11 cellular contexts compared by ENCODE assay signal in genomic region chr2:110852541-110853263, GRCh38.
A peak's percentile ranks its signal among the peaks of the same experiment; 100 is the strongest.
DNase-seq lines count a peak whose midpoint lies in the region; ATAC-seq and TF ChIP-seq lines count a peak whose summit lies in the region.
"Had no signal": no experiment of that assay in that cellular context is flagged by ENCODE, and none has a peak within 500 bp of the region (broad histone marks: within the 10 kb centered on the region; RNA-seq: fewer than 3 reads in every experiment).

No MANE protein-coding gene starts in this region.

- peak overlapping the region in 6 of 8 donors; percentile 49 to 81 (median 70) for H3K4me3 Mint-ChIP-seq in CD4-positive, alpha-beta memory T cell
- H3K4me3 Mint-ChIP-seq in activated T-helper 1 cell treated with anti-CD3 and anti-CD28 coated beads, Interleukin-12 subunit alpha, Interleukin-12 subunit beta, Interleukin-2, Interleukin-4 antibody, amounts not matched to agents 30 ng/mL and 10 ng/mL and 1 ng/mL, durations not matched to agents 14 hours and 24 hours and 36 hours: peak overlapping the region; percentile 35
- peak overlapping the region; percentile 19 to 63 (median 49) for H3K4me3 Mint-ChIP-seq in naive thymus-derived CD4-positive, alpha-beta T cell

- H3K4me1 Mint-ChIP-seq in CD4-positive, alpha-beta memory T cell: peaks cover 29 to 52% (median 39%) of the 10 kb centered on the region in 4 donors
- H3K4me1 Mint-ChIP-seq in activated T-helper 1 cell treated with anti-CD3 and anti-CD28 coated beads, Interleukin-12 subunit alpha, Interleukin-12 subunit beta, Interleukin-2, Interleukin-4 antibody, amounts not matched to agents 30 ng/mL and 10 ng/mL and 1 ng/mL, durations not matched to agents 14 hours and 24 hours and 36 hours (ENCODE audit: low read depth): peaks cover 87% of the 10 kb centered on the region
- peaks cover 34 to 70% (median 44%) of the 10 kb centered on the region in 7 donors for H3K4me1 Mint-ChIP-seq in naive thymus-derived CD4-positive, alpha-beta T cell

- no peaks in the 10 kb centered on the region for H3K36me3 Mint-ChIP-seq in CD4-positive, alpha-beta memory T cell
- peaks cover 5% of the 10 kb centered on the region for H3K36me3 Mint-ChIP-seq in activated T-helper 1 cell treated with anti-CD3 and anti-CD28 coated beads, Interleukin-12 subunit alpha, Interleukin-12 subunit beta, Interleukin-2, Interleukin-4 antibody, amounts not matched to agents 30 ng/mL and 10 ng/mL and 1 ng/mL, durations not matched to agents 14 hours and 24 hours and 36 hours (ENCODE audit: low read depth)
- H3K36me3 Mint-ChIP-seq in naive thymus-derived CD4-positive, alpha-beta T cell: no peaks in the 10 kb centered on the region

- POLR2A ChIA-PET in CD4-positive, alpha-beta memory T cell (lab: Charles Lee; ENCODE audit: partially characterized antibody): no interaction called here
- POLR2A ChIA-PET in naive thymus-derived CD4-positive, alpha-beta T cell (lab: Charles Lee): interaction anchor here (0.7 to 1.5 kb wide), 2 partner anchors 41 to 268 kb away, joined by 3 read pairs; partner anchors contain the start of gene BCL2L11

- peak; percentile 88 for ATAC-seq in naive thymus-derived CD4-positive, alpha-beta T cell
- no peak for ATAC-seq in GM21737 (IDR thresholded peaks at IDR 0.05; ENCODE audit: unreplicated experiment)

- intact Hi-C loops in CD4-positive, alpha-beta memory T cell (cut with micrococcal nuclease): loop anchor here (1.0 kb wide), 1 partner anchor 41 kb away; no protein-coding TSS in a partner anchor
- intact Hi-C loops in activated T-helper 1 cell treated with anti-CD3 and anti-CD28 coated beads, Interleukin-12 subunit alpha, Interleukin-12 subunit beta, Interleukin-2, Interleukin-4 antibody, amounts not matched to agents 30 ng/mL and 10 ng/mL and 1 ng/mL, durations not matched to agents 14 hours and 24 hours and 36 hours (cut with micrococcal nuclease): loop anchor here (1.0 kb wide), 1 partner anchor 41 kb away; no protein-coding TSS in a partner anchor
- intact Hi-C loops in naive thymus-derived CD4-positive, alpha-beta T cell (cut with micrococcal nuclease): loop anchor here (1.0 to 2.0 kb wide), 3 partner anchors 14 to 264 kb away; no protein-coding TSS in a partner anchor
- intact Hi-C loops in left ventricle myocardium inferior (cut with micrococcal nuclease): no loop called here

- peak overlapping the region; percentile 69 to 96 (median 83) for H3K27ac Mint-ChIP-seq in CD4-positive, alpha-beta memory T cell
- H3K27ac Mint-ChIP-seq in activated T-helper 1 cell treated with anti-CD3 and anti-CD28 coated beads, Interleukin-12 subunit alpha, Interleukin-12 subunit beta, Interleukin-2, Interleukin-4 antibody, amounts not matched to agents 30 ng/mL and 10 ng/mL and 1 ng/mL, durations not matched to agents 14 hours and 24 hours and 36 hours: peak overlapping the region; percentile 79
- H3K27ac Mint-ChIP-seq in naive thymus-derived CD4-positive, alpha-beta T cell: peak overlapping the region in 8 of 9 donors; percentile 40 to 79 (median 72)

- no peaks in the 10 kb centered on the region for H3K9me3 ChIP-seq in CD4-positive, alpha-beta memory T cell (ENCODE audit: control insufficient read depth in 1 of 2, low read length in 2 of 2)
- no peaks in the 10 kb centered on the region for H3K9me3 ChIP-seq in naive thymus-derived CD4-positive, alpha-beta T cell (ENCODE audit: control insufficient read depth in 2 of 3, low read length in 3 of 3)
- H3K9me3 ChIP-seq in left ventricle myocardium inferior (replicated peaks): no peaks in the 10 kb centered on the region
- H3K9me3 ChIP-seq: stomach had no signal

- no peaks in the 10 kb centered on the region for H3K27me3 ChIP-seq in CD4-positive, alpha-beta memory T cell (ENCODE audit: insufficient read depth, low read length)
- no peaks in the 10 kb centered on the region for H3K27me3 ChIP-seq in naive thymus-derived CD4-positive, alpha-beta T cell (ENCODE audit: control insufficient read depth in 2 of 2, insufficient read depth in 2 of 2, low read length in 2 of 2)
- peaks cover 2% of the 10 kb centered on the region for H3K27me3 ChIP-seq in left ventricle myocardium inferior (ENCODE audit: low read depth)
- H3K27me3 ChIP-seq: stomach had no signal

- H3K27me3 Mint-ChIP-seq in CD4-positive, alpha-beta memory T cell: no peaks in the 10 kb centered on the region
- H3K27me3 Mint-ChIP-seq in activated T-helper 1 cell treated with anti-CD3 and anti-CD28 coated beads, Interleukin-12 subunit alpha, Interleukin-12 subunit beta, Interleukin-2, Interleukin-4 antibody, amounts not matched to agents 30 ng/mL and 10 ng/mL and 1 ng/mL, durations not matched to agents 14 hours and 24 hours and 36 hours (ENCODE audit: insufficient read depth): peaks cover 20% of the 10 kb centered on the region
- peaks cover 0 to 42% (median 0%) of the 10 kb centered on the region in 5 donors for H3K27me3 Mint-ChIP-seq in naive thymus-derived CD4-positive, alpha-beta T cell

- TF ChIP-seq CTCF in left ventricle myocardium inferior (IDR thresholded peaks at IDR 0.05; ENCODE audit: borderline replicate concordance): no peak

- H3K9me3 Mint-ChIP-seq in CD4-positive, alpha-beta memory T cell: peaks cover 0 to 3% (median 0%) of the 10 kb centered on the region in 8 donors
- H3K9me3 Mint-ChIP-seq in activated T-helper 1 cell treated with anti-CD3 and anti-CD28 coated beads, Interleukin-12 subunit alpha, Interleukin-12 subunit beta, Interleukin-2, Interleukin-4 antibody, amounts not matched to agents 30 ng/mL and 10 ng/mL and 1 ng/mL, durations not matched to agents 14 hours and 24 hours and 36 hours: no peaks in the 10 kb centered on the region
- H3K9me3 Mint-ChIP-seq in naive thymus-derived CD4-positive, alpha-beta T cell: peaks cover 0 to 4% (median 0%) of the 10 kb centered on the region in 11 donors

- no peak overlapping the region for H3K4me3 ChIP-seq in CD4-positive, alpha-beta memory T cell (ENCODE audit: low read length in 2 of 2)
- H3K4me3 ChIP-seq in naive thymus-derived CD4-positive, alpha-beta T cell (ENCODE audit: low read length): no peak overlapping the region
- H3K4me3 ChIP-seq in left ventricle myocardium inferior: no peak overlapping the region
- H3K4me3 ChIP-seq: K562, stomach had no signal

- peaks cover 39% of the 10 kb centered on the region for H3K4me1 ChIP-seq in CD4-positive, alpha-beta memory T cell (ENCODE audit: insufficient read depth, low read length)
- H3K4me1 ChIP-seq in naive thymus-derived CD4-positive, alpha-beta T cell (ENCODE audit: control insufficient read depth in 2 of 2, insufficient read depth in 2 of 2, low read length in 2 of 2): peaks cover 29 to 42% of the 10 kb centered on the region in 2 donors
- no peaks in the 10 kb centered on the region for H3K4me1 ChIP-seq in left ventricle myocardium inferior

- no peaks in the 10 kb centered on the region for H3K36me3 ChIP-seq in CD4-positive, alpha-beta memory T cell (ENCODE audit: insufficient read depth, low read length)
- no peaks in the 10 kb centered on the region for H3K36me3 ChIP-seq in naive thymus-derived CD4-positive, alpha-beta T cell (ENCODE audit: control insufficient read depth in 2 of 3, insufficient read depth in 3 of 3, low read length in 3 of 3)
- H3K36me3 ChIP-seq in left ventricle myocardium inferior: no peaks in the 10 kb centered on the region
- H3K36me3 ChIP-seq: stomach had no signal

- CTCF ChIA-PET in CD4-positive, alpha-beta memory T cell (lab: Charles Lee; ENCODE audit: partially characterized antibody): interaction anchor here (0.6 to 6.0 kb wide), 9 partner anchors 9 to 40 kb away, joined by 3 to 49 read pairs (median 3); no protein-coding TSS in a partner anchor
- CTCF ChIA-PET in naive thymus-derived CD4-positive, alpha-beta T cell (lab: Charles Lee): interaction anchor here (0.6 to 1.3 kb wide), 2 partner anchors 41 to 191 kb away, joined by 3 to 5 read pairs; no protein-coding TSS in a partner anchor

- peak overlapping the region; percentile 47 for H3K27ac ChIP-seq in CD4-positive, alpha-beta memory T cell (ENCODE audit: low read depth, low read length)
- H3K27ac ChIP-seq in naive thymus-derived CD4-positive, alpha-beta T cell (ENCODE audit: low read depth, low read length): peak overlapping the region; percentile 14
- no peak overlapping the region for H3K27ac ChIP-seq in left ventricle myocardium inferior (replicated peaks)
- H3K27ac ChIP-seq: stomach had no signal

- DNase-seq in CD4-positive, alpha-beta memory T cell: peak; percentile 48 to 82 (median 59)
- DNase-seq in M059J (ENCODE audit: low read depth): peak; percentile 6
- DNase-seq in activated T-helper 1 cell treated with anti-CD3 and anti-CD28 coated beads, Interleukin-12 subunit alpha, Interleukin-12 subunit beta, Interleukin-2, Interleukin-4 antibody, amounts not matched to agents 30 ng/mL and 10 ng/mL and 1 ng/mL, durations not matched to agents 14 hours and 24 hours and 36 hours (ENCODE audit: low spot score): peak; percentile 31
- DNase-seq in naive thymus-derived CD4-positive, alpha-beta T cell: peak in 5 of 9 donors; percentile 9 to 37 (median 25)
- DNase-seq in left ventricle myocardium inferior: no peak
- DNase-seq in ACHN: no peak
- DNase-seq in NCI-H2171 treated with DMSO at 0.1 percent for 48 hours (lab: John Stamatoyannopoulos, UW): no peak
- DNase-seq: GF-D8 had no signal

- in situ Hi-C loops in ACHN (cut with HindIII; ENCODE audit: low pct_ligation_motif_present, low pct_unique_long_range_greater_than_20kb, low sequenced_read_pairs): no loop called here

Comparison
In these comparisons a context has a peak if more than half of its experiments do, and no peak if none do; other contexts are left out.
1. DNase-seq: peak in CD4-positive, alpha-beta memory T cell (5 of 5), M059J (single experiment), activated T-helper 1 cell treated with anti-CD3 and anti-CD28 coated beads, Interleukin-12 subunit alpha, Interleukin-12 subunit beta, Interleukin-2, Interleukin-4 antibody, amounts not matched to agents 30 ng/mL and 10 ng/mL and 1 ng/mL, durations not matched to agents 14 hours and 24 hours and 36 hours (single experiment) and naive thymus-derived CD4-positive, alpha-beta T cell (5 of 9); none in left ventricle myocardium inferior (single experiment), ACHN (single experiment) and NCI-H2171 treated with DMSO at 0.1 percent for 48 hours (single experiment).
2. Peak in every context shown above with its lines, with median percentiles within 50 percentile points of each other: H3K27ac Mint-ChIP-seq and H3K4me3 Mint-ChIP-seq.